1 cellular context compared by ENCODE assay signal in the genomic region with DNA sequence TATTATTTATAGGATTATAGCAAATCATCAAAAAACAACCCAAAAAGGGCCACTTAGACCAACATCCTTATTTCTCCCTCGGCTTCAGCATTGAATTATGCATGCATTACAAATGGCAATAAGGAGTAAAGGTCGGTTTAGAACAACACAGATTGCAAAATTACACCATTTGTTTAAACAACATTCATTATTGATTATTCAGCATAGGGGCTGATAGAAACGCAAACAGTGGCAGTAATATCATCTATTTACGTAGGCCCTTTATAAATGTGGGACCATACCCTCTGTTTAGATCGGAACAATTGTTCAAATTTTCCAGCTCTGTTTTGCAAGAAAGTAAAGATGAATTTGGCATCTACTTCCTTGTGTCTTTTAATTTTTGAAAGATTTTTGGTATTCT.
A peak's percentile ranks its signal among the peaks of the same experiment; 100 is the strongest.
TF ChIP-seq lines count a peak whose summit lies in the region.

No MANE protein-coding gene starts in this region.

TF ChIP-seq in HepG2, 621 proteins besides CTCF, POLR2A, EP300 and RAD21 (continued from another document and continues in another):
- TF ChIP-seq, protein P1, sequence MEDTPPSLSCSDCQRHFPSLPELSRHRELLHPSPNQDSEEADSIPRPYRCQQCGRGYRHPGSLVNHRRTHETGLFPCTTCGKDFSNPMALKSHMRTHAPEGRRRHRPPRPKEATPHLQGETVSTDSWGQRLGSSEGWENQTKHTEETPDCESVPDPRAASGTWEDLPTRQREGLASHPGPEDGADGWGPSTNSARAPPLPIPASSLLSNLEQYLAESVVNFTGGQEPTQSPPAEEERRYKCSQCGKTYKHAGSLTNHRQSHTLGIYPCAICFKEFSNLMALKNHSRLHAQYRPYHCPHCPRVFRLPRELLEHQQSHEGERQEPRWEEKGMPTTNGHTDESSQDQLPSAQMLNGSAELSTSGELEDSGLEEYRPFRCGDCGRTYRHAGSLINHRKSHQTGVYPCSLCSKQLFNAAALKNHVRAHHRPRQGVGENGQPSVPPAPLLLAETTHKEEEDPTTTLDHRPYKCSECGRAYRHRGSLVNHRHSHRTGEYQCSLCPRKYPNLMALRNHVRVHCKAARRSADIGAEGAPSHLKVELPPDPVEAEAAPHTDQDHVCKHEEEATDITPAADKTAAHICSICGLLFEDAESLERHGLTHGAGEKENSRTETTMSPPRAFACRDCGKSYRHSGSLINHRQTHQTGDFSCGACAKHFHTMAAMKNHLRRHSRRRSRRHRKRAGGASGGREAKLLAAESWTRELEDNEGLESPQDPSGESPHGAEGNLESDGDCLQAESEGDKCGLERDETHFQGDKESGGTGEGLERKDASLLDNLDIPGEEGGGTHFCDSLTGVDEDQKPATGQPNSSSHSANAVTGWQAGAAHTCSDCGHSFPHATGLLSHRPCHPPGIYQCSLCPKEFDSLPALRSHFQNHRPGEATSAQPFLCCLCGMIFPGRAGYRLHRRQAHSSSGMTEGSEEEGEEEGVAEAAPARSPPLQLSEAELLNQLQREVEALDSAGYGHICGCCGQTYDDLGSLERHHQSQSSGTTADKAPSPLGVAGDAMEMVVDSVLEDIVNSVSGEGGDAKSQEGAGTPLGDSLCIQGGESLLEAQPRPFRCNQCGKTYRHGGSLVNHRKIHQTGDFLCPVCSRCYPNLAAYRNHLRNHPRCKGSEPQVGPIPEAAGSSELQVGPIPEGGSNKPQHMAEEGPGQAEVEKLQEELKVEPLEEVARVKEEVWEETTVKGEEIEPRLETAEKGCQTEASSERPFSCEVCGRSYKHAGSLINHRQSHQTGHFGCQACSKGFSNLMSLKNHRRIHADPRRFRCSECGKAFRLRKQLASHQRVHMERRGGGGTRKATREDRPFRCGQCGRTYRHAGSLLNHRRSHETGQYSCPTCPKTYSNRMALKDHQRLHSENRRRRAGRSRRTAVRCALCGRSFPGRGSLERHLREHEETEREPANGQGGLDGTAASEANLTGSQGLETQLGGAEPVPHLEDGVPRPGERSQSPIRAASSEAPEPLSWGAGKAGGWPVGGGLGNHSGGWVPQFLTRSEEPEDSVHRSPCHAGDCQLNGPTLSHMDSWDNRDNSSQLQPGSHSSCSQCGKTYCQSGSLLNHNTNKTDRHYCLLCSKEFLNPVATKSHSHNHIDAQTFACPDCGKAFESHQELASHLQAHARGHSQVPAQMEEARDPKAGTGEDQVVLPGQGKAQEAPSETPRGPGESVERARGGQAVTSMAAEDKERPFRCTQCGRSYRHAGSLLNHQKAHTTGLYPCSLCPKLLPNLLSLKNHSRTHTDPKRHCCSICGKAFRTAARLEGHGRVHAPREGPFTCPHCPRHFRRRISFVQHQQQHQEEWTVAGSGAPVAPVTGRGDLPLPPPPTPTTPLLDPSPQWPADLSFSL (CRISPR knock-in tag; IDR thresholded peaks at IDR 0.05) = no peak
- TF ChIP-seq JUND (CRISPR knock-in tag; IDR thresholded peaks at IDR 0.05) (0 out of 2 replicates have a peak, but pooled peaks have one; percentile 20), JDP2 (CRISPR knock-in tag; IDR thresholded peaks at IDR 0.05; ENCODE audit: borderline replicate concordance) (no peak), ZNF12 (CRISPR knock-in tag; IDR thresholded peaks at IDR 0.05) (no peak), MEIS2 (CRISPR knock-in tag; IDR thresholded peaks at IDR 0.05) (no peak), HES4 (CRISPR knock-in tag; IDR thresholded peaks at IDR 0.05; ENCODE audit: borderline replicate concordance) (no peak), LCORL (IDR thresholded peaks at IDR 0.05) (no peak), LCORL (CRISPR knock-in tag; IDR thresholded peaks at IDR 0.05) (peak; percentile 82), SOX6 (IDR thresholded peaks at IDR 0.05) (no peak), SOX6 (CRISPR knock-in tag; IDR thresholded peaks at IDR 0.05) (peak; percentile 98), SALL1 (CRISPR knock-in tag; IDR thresholded peaks at IDR 0.05) (peak; percentile 84; the same call in 1 of the 2 replicates), ZNF841 (CRISPR knock-in tag; IDR thresholded peaks at IDR 0.05; ENCODE audit: borderline replicate concordance) (no peak), TRIM24 (CRISPR knock-in tag; IDR thresholded peaks at IDR 0.05) (peak; percentile 12; the same call in 1 of the 2 replicates), ZNF780A (CRISPR knock-in tag; IDR thresholded peaks at IDR 0.05) (no peak), NCOA1 (CRISPR knock-in tag; IDR thresholded peaks at IDR 0.05) (peak; percentile 91; the same call in 1 of the 2 replicates), ZNF138 (CRISPR knock-in tag; IDR thresholded peaks at IDR 0.05; ENCODE audit: low read depth) (no peak), SNAI1 (CRISPR knock-in tag; IDR thresholded peaks at IDR 0.05; ENCODE audit: borderline replicate concordance) (no peak), TMF1 (CRISPR knock-in tag; IDR thresholded peaks at IDR 0.05; ENCODE audit: low read depth) (0 out of 2 replicates have a peak, but pooled peaks have one; percentile 54), REXO4 (CRISPR knock-in tag; IDR thresholded peaks at IDR 0.05; ENCODE audit: borderline replicate concordance) (no peak), RBFOX2 (IDR thresholded peaks at IDR 0.05; ENCODE audit: low read depth, low read length) (no peak), ZNF333 (CRISPR knock-in tag; IDR thresholded peaks at IDR 0.05; ENCODE audit: borderline replicate concordance) (no peak), MTF2 (CRISPR knock-in tag; IDR thresholded peaks at IDR 0.05; ENCODE audit: borderline replicate concordance) (no peak), ZNF790 (CRISPR knock-in tag; IDR thresholded peaks at IDR 0.05; ENCODE audit: borderline replicate concordance) (no peak), ZNF7 (CRISPR knock-in tag; IDR thresholded peaks at IDR 0.05) (no peak), DPF2 (CRISPR knock-in tag; IDR thresholded peaks at IDR 0.05; ENCODE audit: borderline replicate concordance, low read depth) (peak; percentile 70), AGO2 (optimal IDR thresholded peaks at IDR 0.05; ENCODE audit: low read depth, low read length) (no peak), ZNF547 (CRISPR knock-in tag; IDR thresholded peaks at IDR 0.05) (no peak)
- TF ChIP-seq, protein P2, sequence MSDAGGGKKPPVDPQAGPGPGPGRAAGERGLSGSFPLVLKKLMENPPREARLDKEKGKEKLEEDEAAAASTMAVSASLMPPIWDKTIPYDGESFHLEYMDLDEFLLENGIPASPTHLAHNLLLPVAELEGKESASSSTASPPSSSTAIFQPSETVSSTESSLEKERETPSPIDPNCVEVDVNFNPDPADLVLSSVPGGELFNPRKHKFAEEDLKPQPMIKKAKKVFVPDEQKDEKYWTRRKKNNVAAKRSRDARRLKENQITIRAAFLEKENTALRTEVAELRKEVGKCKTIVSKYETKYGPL (CRISPR knock-in tag; IDR thresholded peaks at IDR 0.05) = no peak
- TF ChIP-seq, protein P3, sequence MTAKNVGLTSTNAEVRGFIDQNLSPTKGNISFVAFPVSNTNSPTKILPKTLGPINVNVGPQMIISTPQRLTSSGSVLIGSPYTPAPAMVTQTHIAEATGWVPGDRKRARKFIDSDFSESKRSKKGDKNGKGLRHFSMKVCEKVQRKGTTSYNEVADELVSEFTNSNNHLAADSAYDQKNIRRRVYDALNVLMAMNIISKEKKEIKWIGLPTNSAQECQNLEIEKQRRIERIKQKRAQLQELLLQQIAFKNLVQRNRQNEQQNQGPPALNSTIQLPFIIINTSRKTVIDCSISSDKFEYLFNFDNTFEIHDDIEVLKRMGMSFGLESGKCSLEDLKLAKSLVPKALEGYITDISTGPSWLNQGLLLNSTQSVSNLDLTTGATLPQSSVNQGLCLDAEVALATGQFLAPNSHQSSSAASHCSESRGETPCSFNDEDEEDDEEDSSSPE (CRISPR knock-in tag; IDR thresholded peaks at IDR 0.05) = peak; percentile 50; the same call in 1 of the 2 replicates
- TF ChIP-seq, protein P4, sequence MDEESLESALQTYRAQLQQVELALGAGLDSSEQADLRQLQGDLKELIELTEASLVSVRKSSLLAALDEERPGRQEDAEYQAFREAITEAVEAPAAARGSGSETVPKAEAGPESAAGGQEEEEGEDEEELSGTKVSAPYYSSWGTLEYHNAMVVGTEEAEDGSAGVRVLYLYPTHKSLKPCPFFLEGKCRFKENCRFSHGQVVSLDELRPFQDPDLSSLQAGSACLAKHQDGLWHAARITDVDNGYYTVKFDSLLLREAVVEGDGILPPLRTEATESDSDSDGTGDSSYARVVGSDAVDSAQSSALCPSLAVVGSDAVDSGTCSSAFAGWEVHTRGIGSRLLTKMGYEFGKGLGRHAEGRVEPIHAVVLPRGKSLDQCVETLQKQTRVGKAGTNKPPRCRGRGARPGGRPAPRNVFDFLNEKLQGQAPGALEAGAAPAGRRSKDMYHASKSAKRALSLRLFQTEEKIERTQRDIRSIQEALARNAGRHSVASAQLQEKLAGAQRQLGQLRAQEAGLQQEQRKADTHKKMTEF (CRISPR knock-in tag; IDR thresholded peaks at IDR 0.05) = peak; percentile 93
- TF ChIP-seq, protein P5, sequence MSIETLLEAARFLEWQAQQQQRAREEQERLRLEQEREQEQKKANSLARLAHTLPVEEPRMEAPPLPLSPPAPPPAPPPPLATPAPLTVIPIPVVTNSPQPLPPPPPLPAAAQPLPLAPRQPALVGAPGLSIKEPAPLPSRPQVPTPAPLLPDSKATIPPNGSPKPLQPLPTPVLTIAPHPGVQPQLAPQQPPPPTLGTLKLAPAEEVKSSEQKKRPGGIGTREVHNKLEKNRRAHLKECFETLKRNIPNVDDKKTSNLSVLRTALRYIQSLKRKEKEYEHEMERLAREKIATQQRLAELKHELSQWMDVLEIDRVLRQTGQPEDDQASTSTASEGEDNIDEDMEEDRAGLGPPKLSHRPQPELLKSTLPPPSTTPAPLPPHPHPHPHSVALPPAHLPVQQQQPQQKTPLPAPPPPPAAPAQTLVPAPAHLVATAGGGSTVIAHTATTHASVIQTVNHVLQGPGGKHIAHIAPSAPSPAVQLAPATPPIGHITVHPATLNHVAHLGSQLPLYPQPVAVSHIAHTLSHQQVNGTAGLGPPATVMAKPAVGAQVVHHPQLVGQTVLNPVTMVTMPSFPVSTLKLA (IDR thresholded peaks at IDR 0.05) = no peak
- TF ChIP-seq, protein P6, sequence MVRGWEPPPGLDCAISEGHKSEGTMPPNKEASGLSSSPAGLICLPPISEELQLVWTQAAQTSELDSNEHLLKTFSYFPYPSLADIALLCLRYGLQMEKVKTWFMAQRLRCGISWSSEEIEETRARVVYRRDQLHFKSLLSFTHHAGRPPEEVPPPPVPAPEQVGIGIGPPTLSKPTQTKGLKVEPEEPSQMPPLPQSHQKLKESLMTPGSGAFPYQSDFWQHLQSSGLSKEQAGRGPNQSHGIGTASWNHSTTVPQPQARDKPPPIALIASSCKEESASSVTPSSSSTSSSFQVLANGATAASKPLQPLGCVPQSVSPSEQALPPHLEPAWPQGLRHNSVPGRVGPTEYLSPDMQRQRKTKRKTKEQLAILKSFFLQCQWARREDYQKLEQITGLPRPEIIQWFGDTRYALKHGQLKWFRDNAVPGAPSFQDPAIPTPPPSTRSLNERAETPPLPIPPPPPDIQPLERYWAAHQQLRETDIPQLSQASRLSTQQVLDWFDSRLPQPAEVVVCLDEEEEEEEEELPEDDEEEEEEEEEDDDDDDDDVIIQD (CRISPR knock-in tag; IDR thresholded peaks at IDR 0.05; ENCODE audit: low read depth) = peak; percentile 81; the same call in 1 of the 2 replicates
- TF ChIP-seq, protein P7, sequence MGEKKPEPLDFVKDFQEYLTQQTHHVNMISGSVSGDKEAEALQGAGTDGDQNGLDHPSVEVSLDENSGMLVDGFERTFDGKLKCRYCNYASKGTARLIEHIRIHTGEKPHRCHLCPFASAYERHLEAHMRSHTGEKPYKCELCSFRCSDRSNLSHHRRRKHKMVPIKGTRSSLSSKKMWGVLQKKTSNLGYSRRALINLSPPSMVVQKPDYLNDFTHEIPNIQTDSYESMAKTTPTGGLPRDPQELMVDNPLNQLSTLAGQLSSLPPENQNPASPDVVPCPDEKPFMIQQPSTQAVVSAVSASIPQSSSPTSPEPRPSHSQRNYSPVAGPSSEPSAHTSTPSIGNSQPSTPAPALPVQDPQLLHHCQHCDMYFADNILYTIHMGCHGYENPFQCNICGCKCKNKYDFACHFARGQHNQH (CRISPR knock-in tag; IDR thresholded peaks at IDR 0.05) = no peak
- TF ChIP-seq, protein P8, sequence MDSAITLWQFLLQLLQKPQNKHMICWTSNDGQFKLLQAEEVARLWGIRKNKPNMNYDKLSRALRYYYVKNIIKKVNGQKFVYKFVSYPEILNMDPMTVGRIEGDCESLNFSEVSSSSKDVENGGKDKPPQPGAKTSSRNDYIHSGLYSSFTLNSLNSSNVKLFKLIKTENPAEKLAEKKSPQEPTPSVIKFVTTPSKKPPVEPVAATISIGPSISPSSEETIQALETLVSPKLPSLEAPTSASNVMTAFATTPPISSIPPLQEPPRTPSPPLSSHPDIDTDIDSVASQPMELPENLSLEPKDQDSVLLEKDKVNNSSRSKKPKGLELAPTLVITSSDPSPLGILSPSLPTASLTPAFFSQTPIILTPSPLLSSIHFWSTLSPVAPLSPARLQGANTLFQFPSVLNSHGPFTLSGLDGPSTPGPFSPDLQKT (CRISPR knock-in tag; IDR thresholded peaks at IDR 0.05; ENCODE audit: borderline replicate concordance) = no peak
- TF ChIP-seq, protein P9, sequence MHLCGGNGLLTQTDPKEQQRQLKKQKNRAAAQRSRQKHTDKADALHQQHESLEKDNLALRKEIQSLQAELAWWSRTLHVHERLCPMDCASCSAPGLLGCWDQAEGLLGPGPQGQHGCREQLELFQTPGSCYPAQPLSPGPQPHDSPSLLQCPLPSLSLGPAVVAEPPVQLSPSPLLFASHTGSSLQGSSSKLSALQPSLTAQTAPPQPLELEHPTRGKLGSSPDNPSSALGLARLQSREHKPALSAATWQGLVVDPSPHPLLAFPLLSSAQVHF (CRISPR knock-in tag; IDR thresholded peaks at IDR 0.05) = no peak
- TF ChIP-seq, protein P10, sequence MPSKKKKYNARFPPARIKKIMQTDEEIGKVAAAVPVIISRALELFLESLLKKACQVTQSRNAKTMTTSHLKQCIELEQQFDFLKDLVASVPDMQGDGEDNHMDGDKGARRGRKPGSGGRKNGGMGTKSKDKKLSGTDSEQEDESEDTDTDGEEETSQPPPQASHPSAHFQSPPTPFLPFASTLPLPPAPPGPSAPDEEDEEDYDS (CRISPR knock-in tag; IDR thresholded peaks at IDR 0.05) = no peak
- TF ChIP-seq, protein P11, sequence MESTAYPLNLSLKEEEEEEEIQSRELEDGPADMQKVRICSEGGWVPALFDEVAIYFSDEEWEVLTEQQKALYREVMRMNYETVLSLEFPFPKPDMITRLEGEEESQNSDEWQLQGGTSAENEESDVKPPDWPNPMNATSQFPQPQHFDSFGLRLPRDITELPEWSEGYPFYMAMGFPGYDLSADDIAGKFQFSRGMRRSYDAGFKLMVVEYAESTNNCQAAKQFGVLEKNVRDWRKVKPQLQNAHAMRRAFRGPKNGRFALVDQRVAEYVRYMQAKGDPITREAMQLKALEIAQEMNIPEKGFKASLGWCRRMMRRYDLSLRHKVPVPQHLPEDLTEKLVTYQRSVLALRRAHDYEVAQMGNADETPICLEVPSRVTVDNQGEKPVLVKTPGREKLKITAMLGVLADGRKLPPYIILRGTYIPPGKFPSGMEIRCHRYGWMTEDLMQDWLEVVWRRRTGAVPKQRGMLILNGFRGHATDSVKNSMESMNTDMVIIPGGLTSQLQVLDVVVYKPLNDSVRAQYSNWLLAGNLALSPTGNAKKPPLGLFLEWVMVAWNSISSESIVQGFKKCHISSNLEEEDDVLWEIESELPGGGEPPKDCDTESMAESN (CRISPR knock-in tag; conservative IDR thresholded peaks at IDR 0.05) = no peak
- TF ChIP-seq, protein P12, sequence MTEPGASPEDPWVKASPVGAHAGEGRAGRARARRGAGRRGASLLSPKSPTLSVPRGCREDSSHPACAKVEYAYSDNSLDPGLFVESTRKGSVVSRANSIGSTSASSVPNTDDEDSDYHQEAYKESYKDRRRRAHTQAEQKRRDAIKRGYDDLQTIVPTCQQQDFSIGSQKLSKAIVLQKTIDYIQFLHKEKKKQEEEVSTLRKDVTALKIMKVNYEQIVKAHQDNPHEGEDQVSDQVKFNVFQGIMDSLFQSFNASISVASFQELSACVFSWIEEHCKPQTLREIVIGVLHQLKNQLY (CRISPR knock-in tag; IDR thresholded peaks at IDR 0.05) = peak; percentile 88
